Comparison of ENCODE assay signal across 24 cellular contexts in the genomic region with DNA sequence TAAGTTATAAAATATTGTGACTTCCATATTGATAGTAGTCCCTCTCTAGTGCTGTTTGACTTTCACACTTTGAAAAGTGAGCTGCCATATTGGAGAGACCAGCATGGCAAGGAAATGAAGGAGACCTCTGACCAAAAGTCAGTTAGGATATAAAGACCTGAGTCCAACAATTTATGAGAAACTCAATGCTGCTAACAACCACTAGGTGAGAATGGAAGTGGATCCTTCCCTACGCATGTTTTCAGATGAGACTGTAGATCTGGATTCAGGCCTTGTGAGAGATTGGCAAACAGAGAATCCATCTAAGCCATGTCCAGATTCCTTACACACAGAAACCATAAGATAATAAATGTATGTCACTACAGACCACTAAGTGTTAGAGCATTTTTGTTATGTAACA.
DNase-seq lines count a peak whose midpoint lies in the region; ATAC-seq, FAIRE-seq and TF ChIP-seq lines count a peak whose summit lies in the region.
"Had no signal": no experiment of that assay in that cellular context is flagged by ENCODE, and none has a peak within 500 bp of the region (broad histone marks: within the 10 kb centered on the region; RNA-seq: fewer than 3 reads in every experiment).

No MANE protein-coding gene starts in this region.

- no peak overlapping the region for H3K4me3 ChIP-seq in RWPE2 (ENCODE audit: severe bottlenecking)
- H3K4me3 ChIP-seq: BLaER1, PC-9 had no signal

- H3K23ac ChIP-seq in H9 (ENCODE audit: insufficient read length, low read depth, low read length), result no peak overlapping the region

- H4K5ac ChIP-seq in H9 (ENCODE audit: insufficient read length, low read depth, low read length), result no peak overlapping the region

- H3K4me3 Mint-ChIP-seq in H9 (no peak overlapping the region), endothelial cell (ENCODE audit: unreplicated experiment) (no peak overlapping the region), progenitor cell of endocrine pancreas (ENCODE audit: low read depth) (no peak overlapping the region)
- H3K4me3 Mint-ChIP-seq: CD4-positive, CD25-positive, alpha-beta regulatory T cell had no signal

- H3K18ac ChIP-seq in H9 (ENCODE audit: insufficient read length, low read depth, low read length), result no peak overlapping the region

- H3K9me3 Mint-ChIP-seq in H9 (peaks cover 2 to 4% of the 10 kb centered on the region in 2 experiments; a peak in 4 of 5 replicates), endothelial cell (ENCODE audit: unreplicated experiment) (peaks cover 5% of the 10 kb centered on the region), progenitor cell of endocrine pancreas (ENCODE audit: low read depth) (peaks cover 5% of the 10 kb centered on the region)

- no peak for ATAC-seq in RWPE2 (ENCODE audit: low read depth)
- ATAC-seq in left cardiac atrium, result no peak

- intact Hi-C loops in left cardiac atrium (cut with DNase I), result no loop called here

- H3K9ac ChIP-seq in H9 (ENCODE audit: extremely low read depth, insufficient read length, low read length), result no peak overlapping the region
- H3K9ac ChIP-seq: BLaER1 had no signal

- no peak for FAIRE-seq in GM12892 (lab: Jason Lieb, UNC)
- FAIRE-seq: A204.1 had no signal

- no peak overlapping the region for H3K4me2 ChIP-seq in H9 (ENCODE audit: insufficient read depth, insufficient read length, low read length)
- H3K4me2 ChIP-seq: BLaER1, PC-9 had no signal

- no peaks in the 10 kb centered on the region for H3K4me1 ChIP-seq in H9 (ENCODE audit: insufficient read depth, low read length)
- no peaks in the 10 kb centered on the region for H3K4me1 ChIP-seq in RWPE2 (ENCODE audit: insufficient read depth, poor library complexity, severe bottlenecking)
- H3K4me1 ChIP-seq: BLaER1 had no signal

- H2BK120ac ChIP-seq in H9 (ENCODE audit: low read depth, low read length, poor library complexity, severe bottlenecking), result no peak overlapping the region

- DNase-seq in H9, result no peak
- no peak for DNase-seq in RWPE2 (ENCODE audit: low spot score)
- no peak for DNase-seq in endothelial cell (ENCODE audit: low spot score)
- DNase-seq in progenitor cell of endocrine pancreas (ENCODE audit: low spot score, unreplicated experiment), result no peak
- no peak for DNase-seq in GM12892 (ENCODE audit: insufficient read length)
- DNase-seq in left cardiac atrium, result no peak
- no peak for DNase-seq in dermis blood vessel endothelial cell
- DNase-seq: CD4-positive, CD25-positive, alpha-beta regulatory T cell; DMS153; GOT3; KBM-7; MV-4-11; NCI-H1105 treated with DMSO at 0.1 percent for 48 hours; NCI-H146; NCI-H1930; NCI-H446; NCI-H524 treated with DMSO at 0.1 percent for 48 hours; NCI-H82; NK-92 treated with Interleukin-12 subunit alpha and Interleukin-12 subunit beta, amount 100 ng/mL, for 24 hours; PC-9; RPMI8226; SHP77 had no signal

- H3K27ac Mint-ChIP-seq in H9 (no peak overlapping the region), endothelial cell (ENCODE audit: unreplicated experiment) (no peak overlapping the region), progenitor cell of endocrine pancreas (no peak overlapping the region)
- H3K27ac Mint-ChIP-seq: CD4-positive, CD25-positive, alpha-beta regulatory T cell had no signal

- H3K79me1 ChIP-seq in H9 (ENCODE audit: insufficient read depth, low read depth, low read length, poor library complexity, severe bottlenecking), result no peaks in the 10 kb centered on the region

- H3K36me3 Mint-ChIP-seq in H9 (ENCODE audit: insufficient read depth in 1 of 3, low read depth in 3 of 3) (peaks cover 0 to 5% (median 0%) of the 10 kb centered on the region in 3 experiments; a peak in 1 of 7 replicates), endothelial cell (ENCODE audit: low read depth, unreplicated experiment) (no peaks in the 10 kb centered on the region), progenitor cell of endocrine pancreas (ENCODE audit: insufficient read depth) (peaks cover 3% of the 10 kb centered on the region)
- H3K36me3 Mint-ChIP-seq: CD4-positive, CD25-positive, alpha-beta regulatory T cell had no signal

- H2BK15ac ChIP-seq in H9 (ENCODE audit: low read depth, low read length), result no peak overlapping the region

- no peak overlapping the region for H2AFZ ChIP-seq in H9 (ENCODE audit: low read length)
- H2AFZ ChIP-seq: PC-9 had no signal

- H3K27ac ChIP-seq in H9 (ENCODE audit: insufficient read length, low read depth, low read length) (no peak overlapping the region), RWPE2 (ENCODE audit: poor library complexity, severe bottlenecking) (no peak overlapping the region)
- H3K27ac ChIP-seq: BLaER1, PC-9 had no signal

- H3K27me3 ChIP-seq in H9 (ENCODE audit: insufficient read depth, low read length) (no peaks in the 10 kb centered on the region), RWPE2 (ENCODE audit: insufficient read depth, poor library complexity, severe bottlenecking) (no peaks in the 10 kb centered on the region)
- H3K27me3 ChIP-seq: BLaER1 had no signal

- H4K91ac ChIP-seq in H9 (ENCODE audit: insufficient read length, low read depth, low read length), result no peak overlapping the region

- H3K9me3 ChIP-seq in H9 (ENCODE audit: control insufficient read depth, low read depth, low read length), result no peaks in the 10 kb centered on the region
- H3K9me3 ChIP-seq in RWPE2 (ENCODE audit: severe bottlenecking), result peaks cover 2% of the 10 kb centered on the region

- TF ChIP-seq POLR2A in GM12892 (IDR thresholded peaks at IDR 0.05; ENCODE audit: low read depth, low read length), result no peak

- no peak overlapping the region for H2BK20ac ChIP-seq in H9 (ENCODE audit: low read depth, low read length, poor library complexity, severe bottlenecking)

- TF ChIP-seq CTCF in H9 (conservative IDR thresholded peaks at IDR 0.05), result peak; percentile 46; the same call in 2 of the 3 replicates
- peak; percentile 8 for TF ChIP-seq CTCF in RWPE2 (IDR thresholded peaks at IDR 0.05; ENCODE audit: poor library complexity, severe bottlenecking)
- TF ChIP-seq CTCF in endothelial cell (IDR thresholded peaks at IDR 0.05; ENCODE audit: unreplicated experiment), result peak; percentile 37
- TF ChIP-seq CTCF in progenitor cell of endocrine pancreas (IDR thresholded peaks at IDR 0.05; ENCODE audit: unreplicated experiment), result peak; percentile 20

- H3K36me3 ChIP-seq in RWPE2 (ENCODE audit: low read depth), result no peaks in the 10 kb centered on the region
- H3K36me3 ChIP-seq: BLaER1 had no signal

- no peak overlapping the region for H2BK5ac ChIP-seq in H9 (ENCODE audit: insufficient read length, low read length)

- no peaks in the 10 kb centered on the region for H3K79me2 ChIP-seq in H9 (ENCODE audit: insufficient read depth, low read length)

- no peaks in the 10 kb centered on the region for H3K27me3 Mint-ChIP-seq in H9 (ENCODE audit: low read depth)
- no peaks in the 10 kb centered on the region for H3K27me3 Mint-ChIP-seq in endothelial cell (ENCODE audit: unreplicated experiment)
- no peaks in the 10 kb centered on the region for H3K27me3 Mint-ChIP-seq in progenitor cell of endocrine pancreas
- H3K27me3 Mint-ChIP-seq: CD4-positive, CD25-positive, alpha-beta regulatory T cell had no signal

- whole genome bisulfite sequencing in H9 (ENCODE audit: extremely low coverage, insufficient read length, low lambda C conversion rate), result no CpG with 5 or more reads among the region's 1 CpG

- no peak overlapping the region for H2BK12ac ChIP-seq in H9 (ENCODE audit: insufficient read length, low read depth, low read length)

- H3K14ac ChIP-seq in H9 (ENCODE audit: insufficient read depth, low read length), result no peak overlapping the region

- H3T11ph ChIP-seq in H9 (ENCODE audit: low read length), result no peak overlapping the region

- H4K20me1 ChIP-seq in H9 (ENCODE audit: control insufficient read depth, insufficient read depth, insufficient read length), result no peaks in the 10 kb centered on the region
- H4K20me1 ChIP-seq: BLaER1 had no signal

- H3K4me1 Mint-ChIP-seq in H9 (peaks cover 5 to 6% of the 10 kb centered on the region in 2 experiments; a peak in 3 of 4 replicates), endothelial cell (ENCODE audit: unreplicated experiment) (no peaks in the 10 kb centered on the region), progenitor cell of endocrine pancreas (ENCODE audit: low read depth) (peaks cover 2% of the 10 kb centered on the region)
- H3K4me1 Mint-ChIP-seq: CD4-positive, CD25-positive, alpha-beta regulatory T cell had no signal

- H3K23me2 ChIP-seq in H9 (ENCODE audit: insufficient read length, low read depth, low read length, poor library complexity, severe bottlenecking), result no peaks in the 10 kb centered on the region

- no peak overlapping the region for H3K56ac ChIP-seq in H9 (ENCODE audit: insufficient read length, low read depth, low read length)

- H2AK5ac ChIP-seq in H9 (ENCODE audit: insufficient read length, low read length), result no peak overlapping the region

- H4K8ac ChIP-seq in H9 (replicated peaks; ENCODE audit: insufficient read length, low read depth, low read length), result no peak overlapping the region

- no peak overlapping the region for H3K4ac ChIP-seq in H9 (ENCODE audit: low read depth, low read length)
